12 cellular contexts compared by ENCODE assay signal in the genomic region with DNA sequence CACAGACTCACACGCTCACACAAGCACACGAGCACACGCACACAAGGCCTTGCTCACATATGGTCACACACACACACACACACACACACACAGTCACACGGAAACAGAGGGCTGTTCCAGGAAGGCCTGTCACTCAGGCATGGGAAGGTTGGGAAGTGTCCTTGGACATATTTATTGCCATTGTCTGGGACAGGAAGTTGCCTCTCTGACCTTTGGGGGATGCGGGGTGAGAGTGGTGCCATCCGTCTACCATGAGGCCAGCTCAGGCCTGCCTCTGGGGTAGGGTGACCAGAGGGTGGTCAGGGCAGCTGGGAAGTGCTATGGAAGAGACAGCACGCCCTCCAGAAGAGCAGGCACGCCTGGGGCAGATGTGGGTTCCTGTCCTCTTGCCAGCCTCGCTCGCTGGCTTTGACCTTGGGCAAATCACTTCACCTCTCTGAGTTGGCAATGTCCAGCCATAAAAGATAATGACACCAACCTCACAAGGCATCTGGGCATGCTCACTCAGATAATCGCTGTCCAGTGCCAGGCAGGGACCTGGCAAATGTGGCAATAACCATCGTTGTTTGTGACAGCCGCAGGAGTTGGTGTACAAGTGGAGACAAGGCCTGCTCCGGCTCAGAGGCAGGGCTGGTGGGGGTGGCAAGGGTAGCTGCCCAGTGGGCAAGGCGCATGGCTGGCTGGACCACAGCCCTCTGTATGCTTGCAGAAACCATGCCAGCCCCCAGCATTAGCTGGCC. TPM values are rescaled to one million over a fixed set of nuclear protein-coding genes. Genes with fewer than 3 reads are reported as not detected.
DNase-seq lines count a peak whose midpoint lies in the region; ATAC-seq and TF ChIP-seq lines count a peak whose summit lies in the region.
"Had no signal": no experiment of that assay in that cellular context is flagged by ENCODE, and none has a peak within 500 bp of the region (broad histone marks: within the 10 kb centered on the region; RNA-seq: fewer than 3 reads in every experiment).

No MANE protein-coding gene starts in this region.

- no peak for DNase-seq in RWPE1 (ENCODE audit: low spot score)
- DNase-seq in epithelial cell of esophagus (ENCODE audit: low read depth): peak; percentile 26
- DNase-seq in lung microvascular endothelial cell (ENCODE audit: low read depth in 2 of 2): peak; percentile 69 to 93
- DNase-seq in GDM1 (lab: John Stamatoyannopoulos, UW): no peak
- DNase-seq in KG1 (lab: John Stamatoyannopoulos, UW): no peak
- DNase-seq: NCI-H2081 treated with DMSO at 0.1 percent for 48 hours had no signal

- H3K4me3 ChIP-seq in epithelial cell of esophagus (ENCODE audit: low read length): no peak overlapping the region
- no peak overlapping the region for H3K4me3 ChIP-seq in stomach smooth muscle (ENCODE audit: low read length in 2 of 2)

- POLR2A ChIA-PET in RWPE1 (lab: Yijun Ruan, JAX; ENCODE audit: low non-redundant PET): no interaction called here

- peak overlapping the region; percentile 63 for H3K27ac ChIP-seq in RWPE1
- H3K27ac ChIP-seq in stomach smooth muscle (ENCODE audit: low read length): peak overlapping the region; percentile 41

- H3K4me1 ChIP-seq in stomach smooth muscle (ENCODE audit: control insufficient read depth, insufficient read depth, low read length): peaks cover 15% of the 10 kb centered on the region

- peak overlapping the region in 1 of 2 donors; percentile 29 for H3K9ac ChIP-seq in stomach smooth muscle (ENCODE audit: low read length in 2 of 2)

- H3K27me3 ChIP-seq in stomach smooth muscle (ENCODE audit: control insufficient read depth in 1 of 2, insufficient read depth in 2 of 2, low read length in 2 of 2): peaks cover 0 to 3% of the 10 kb centered on the region in 2 donors

- no peak for TF ChIP-seq CTCF in RWPE1 (conservative IDR thresholded peaks at IDR 0.05; ENCODE audit: low read depth)
- TF ChIP-seq CTCF in epithelial cell of esophagus (IDR thresholded peaks at IDR 0.05; ENCODE audit: insufficient read depth, low read depth, low read length, missing control alignments): no peak

- H3K9me3 ChIP-seq in stomach smooth muscle (ENCODE audit: control insufficient read depth in 2 of 2, low read length in 2 of 2): no peaks in the 10 kb centered on the region

- no peak for ATAC-seq in GM19023 (IDR thresholded peaks at IDR 0.05; ENCODE audit: unreplicated experiment)

- CTCF ChIA-PET in RWPE1 (lab: Yijun Ruan, JAX): interaction anchor here (0.5 to 1.8 kb wide), 11 partner anchors 10 to 781 kb away, joined by 3 to 6 read pairs (median 5); partner anchors contain the start of gene FOXJ3

- peaks cover 0 to 4% of the 10 kb centered on the region in 2 donors for H3K36me3 ChIP-seq in stomach smooth muscle (ENCODE audit: control insufficient read depth in 2 of 2, insufficient read depth in 2 of 2, low read length in 2 of 2)

RNA-seq across cellular contexts. Expression of gene GUCA2A, which starts 8.0 kb away (rescaled TPM):
- total RNA-seq in lung microvascular endothelial cell: not detected in 2 replicates
- total RNA-seq: Calu3, cerebellum, frontal cortex had no signal

RNA-seq across cellular contexts. Expression of gene GUCA2B, which starts 19.4 kb away (rescaled TPM):
- not detected in 2 replicates for total RNA-seq in lung microvascular endothelial cell
- total RNA-seq: Calu3, cerebellum, frontal cortex, subcutaneous adipose tissue had no signal

Comparison
In these comparisons a context has a peak if more than half of its experiments do, and no peak if none do; other contexts are left out.
1. DNase-seq: peak in epithelial cell of esophagus (single experiment) and lung microvascular endothelial cell (2 of 2); none in RWPE1 (single experiment), GDM1 (single experiment) and KG1 (single experiment).